ENCODE assay signal across 8 cellular contexts in genomic region chr7:111012799-111013675, GRCh38.
A peak's percentile ranks its signal among the peaks of the same experiment; 100 is the strongest.
DNase-seq lines count a peak whose midpoint lies in the region; ATAC-seq and TF ChIP-seq lines count a peak whose summit lies in the region.

No MANE protein-coding gene starts in this region.

- H3K27me3 Mint-ChIP-seq in activated T-cell treated with anti-CD3 and anti-CD28 coated beads, Interleukin-2, amount 50 U/mL, for 4 hours (ENCODE audit: low read depth): no peaks in the 10 kb centered on the region
- H3K27me3 Mint-ChIP-seq in osteocyte (ENCODE audit: unreplicated experiment): no peaks in the 10 kb centered on the region

- TF ChIP-seq CTCF in osteocyte (IDR thresholded peaks at IDR 0.05): no peak

- H3K4me1 Mint-ChIP-seq in activated T-cell treated with anti-CD3 and anti-CD28 coated beads, Interleukin-2, amount 50 U/mL, for 4 hours (ENCODE audit: low read depth): peaks cover 65% of the 10 kb centered on the region
- H3K4me1 Mint-ChIP-seq in osteocyte (ENCODE audit: unreplicated experiment): peaks cover 4% of the 10 kb centered on the region

- H3K9me3 Mint-ChIP-seq in activated T-cell treated with anti-CD3 and anti-CD28 coated beads, Interleukin-2, amount 50 U/mL, for 4 hours: no peaks in the 10 kb centered on the region
- no peaks in the 10 kb centered on the region for H3K9me3 Mint-ChIP-seq in osteocyte (ENCODE audit: unreplicated experiment)

- peak overlapping the region; percentile 56 for H3K4me3 Mint-ChIP-seq in activated T-cell treated with anti-CD3 and anti-CD28 coated beads, Interleukin-2, amount 50 U/mL, for 4 hours
- no peak overlapping the region for H3K4me3 Mint-ChIP-seq in osteocyte (ENCODE audit: unreplicated experiment)

- DNase-seq in activated T-cell treated with anti-CD3 and anti-CD28 coated beads, Interleukin-2, amount 50 U/mL, for 4 hours: peak; percentile 11
- DNase-seq in activated T-cell treated with anti-CD3 and anti-CD28 coated beads, Interleukin-2, amount 50 U/mL, for 1 hour: no peak
- DNase-seq in activated CD4-positive, alpha-beta T cell treated with anti-CD3 and anti-CD28 coated beads for 4 hours: peak; percentile 33 to 44
- peak; percentile 32 for DNase-seq in stimulated activated CD4-positive, alpha-beta T cell treated with anti-CD3 and anti-CD28 coated beads, Interleukin-2, amount 100 ng/mL, for 4 hours (ENCODE audit: low read depth)
- DNase-seq in osteocyte (ENCODE audit: extremely low spot score, unreplicated experiment) (no peak), amniotic stem cell (lab: John Stamatoyannopoulos, UW) (no peak), T-helper 9 cell (no peak)

- H3K27ac Mint-ChIP-seq in osteocyte (ENCODE audit: unreplicated experiment): no peak overlapping the region

- no peaks in the 10 kb centered on the region for H3K36me3 Mint-ChIP-seq in activated T-cell treated with anti-CD3 and anti-CD28 coated beads, Interleukin-2, amount 50 U/mL, for 4 hours (ENCODE audit: insufficient read depth)
- H3K36me3 Mint-ChIP-seq in osteocyte (ENCODE audit: unreplicated experiment): no peaks in the 10 kb centered on the region

- peak; percentile 89 for ATAC-seq in activated T-cell treated with anti-CD3 and anti-CD28 coated beads, Interleukin-2, amount 50 U/mL, for 4 hours
- peak; percentile 97 for ATAC-seq in HG03045 (IDR thresholded peaks at IDR 0.05; ENCODE audit: unreplicated experiment)

Comparison
In these comparisons a context has a peak if more than half of its experiments do, and no peak if none do; other contexts are left out.
1. DNase-seq: peak in activated T-cell treated with anti-CD3 and anti-CD28 coated beads, Interleukin-2, amount 50 U/mL, for 4 hours (single experiment), activated CD4-positive, alpha-beta T cell treated with anti-CD3 and anti-CD28 coated beads for 4 hours (2 of 2) and stimulated activated CD4-positive, alpha-beta T cell treated with anti-CD3 and anti-CD28 coated beads, Interleukin-2, amount 100 ng/mL, for 4 hours (single experiment); none in activated T-cell treated with anti-CD3 and anti-CD28 coated beads, Interleukin-2, amount 50 U/mL, for 1 hour (single experiment), osteocyte (single experiment), amniotic stem cell (single experiment) and T-helper 9 cell (single experiment).